In the genomic region with DNA sequence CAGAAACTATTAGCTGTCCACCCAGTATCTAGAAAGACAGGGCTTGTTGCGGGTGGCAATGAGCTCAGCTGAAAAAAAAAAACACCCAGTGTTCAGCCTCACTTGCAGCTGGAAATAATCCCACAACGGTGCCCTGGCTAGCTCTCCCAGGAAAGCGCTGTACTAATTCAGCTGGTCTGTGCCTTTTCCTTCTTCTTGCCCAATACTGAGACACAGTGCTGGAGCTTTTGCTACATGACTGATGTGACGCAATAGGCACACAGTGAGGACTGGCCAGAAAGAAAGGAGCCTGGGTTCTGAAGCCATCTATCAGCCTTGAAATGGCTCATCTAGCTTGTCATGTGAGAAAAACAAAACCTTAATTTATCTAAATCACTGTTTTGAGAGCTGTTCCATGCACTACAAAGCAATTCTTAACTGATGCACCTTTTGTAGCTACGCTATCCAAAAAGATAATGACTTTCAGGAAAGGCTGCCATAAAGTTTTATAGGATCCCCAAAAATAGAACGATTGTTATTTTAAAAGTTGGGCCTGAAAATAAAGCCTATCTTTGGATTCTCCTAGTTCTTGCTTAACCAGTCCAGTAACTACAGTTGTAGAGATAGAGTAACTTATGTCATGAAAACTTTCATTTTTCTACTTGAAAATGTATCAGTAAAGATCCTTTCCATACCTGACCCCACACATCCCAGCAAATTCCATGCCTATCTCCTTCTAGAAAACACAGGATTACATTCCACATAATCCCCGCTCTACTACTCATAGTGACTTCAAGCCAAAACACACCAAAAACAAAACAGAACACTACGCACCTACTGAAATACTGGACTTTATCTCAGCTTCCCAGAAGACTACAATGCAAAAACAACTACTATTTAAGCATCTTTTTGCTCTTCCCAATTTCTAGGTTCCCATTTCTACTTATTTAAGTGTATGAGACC, we compare ENCODE assay signal across 1 cellular context.
TF ChIP-seq lines count a peak whose summit lies in the region.

No MANE protein-coding gene starts in this region.

TF ChIP-seq in HepG2, 621 proteins besides CTCF, POLR2A, EP300 and RAD21 (continued from another document):
- TF ChIP-seq, protein P1, sequence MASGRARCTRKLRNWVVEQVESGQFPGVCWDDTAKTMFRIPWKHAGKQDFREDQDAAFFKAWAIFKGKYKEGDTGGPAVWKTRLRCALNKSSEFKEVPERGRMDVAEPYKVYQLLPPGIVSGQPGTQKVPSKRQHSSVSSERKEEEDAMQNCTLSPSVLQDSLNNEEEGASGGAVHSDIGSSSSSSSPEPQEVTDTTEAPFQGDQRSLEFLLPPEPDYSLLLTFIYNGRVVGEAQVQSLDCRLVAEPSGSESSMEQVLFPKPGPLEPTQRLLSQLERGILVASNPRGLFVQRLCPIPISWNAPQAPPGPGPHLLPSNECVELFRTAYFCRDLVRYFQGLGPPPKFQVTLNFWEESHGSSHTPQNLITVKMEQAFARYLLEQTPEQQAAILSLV (CRISPR knock-in tag; IDR thresholded peaks at IDR 0.05; ENCODE audit: borderline replicate concordance): no peak
- TF ChIP-seq PHF5A (CRISPR knock-in tag; IDR thresholded peaks at IDR 0.05; ENCODE audit: low read depth, unreplicated experiment) (no peak), ZNF431 (CRISPR knock-in tag; IDR thresholded peaks at IDR 0.05; ENCODE audit: borderline replicate concordance, low read depth) (no peak), FOXJ3 (CRISPR knock-in tag; IDR thresholded peaks at IDR 0.05; ENCODE audit: borderline replicate concordance) (no peak), ARID5B (CRISPR knock-in tag; IDR thresholded peaks at IDR 0.05) (peak; percentile 73; the same call in 1 of the 2 replicates), MIXL1 (CRISPR knock-in tag; IDR thresholded peaks at IDR 0.05) (no peak), PHF8 (CRISPR knock-in tag; IDR thresholded peaks at IDR 0.05) (no peak), ZNF556 (CRISPR knock-in tag; IDR thresholded peaks at IDR 0.05; ENCODE audit: borderline replicate concordance) (no peak), AKAP8 (CRISPR knock-in tag; IDR thresholded peaks at IDR 0.05) (no peak), ZNF251 (CRISPR knock-in tag; IDR thresholded peaks at IDR 0.05) (no peak), SAP130 (CRISPR knock-in tag; IDR thresholded peaks at IDR 0.05; ENCODE audit: low read depth) (peak; percentile 39; the same call in 1 of the 2 replicates), ZNF747 (CRISPR knock-in tag; IDR thresholded peaks at IDR 0.05; ENCODE audit: borderline replicate concordance) (no peak), ZMAT3 (CRISPR knock-in tag; conservative IDR thresholded peaks at IDR 0.05) (no peak)
